In genomic region chr15:43826508-43827286, GRCh38 we compare ENCODE assay signal across 8 cellular contexts. TPM values are rescaled to one million over a fixed set of nuclear protein-coding genes. Genes with fewer than 3 reads are reported as not detected.
DNase-seq lines count a peak whose midpoint lies in the region; ATAC-seq and TF ChIP-seq lines count a peak whose summit lies in the region.
"Not testable (repeated sequence)": the region's sequence is repeated elsewhere in the genome, so short reads cannot be mapped to it uniquely, and the experiment has no call there.

Gene WDR76, plus strand, starts transcription at chr15:43827002. Its CDS starts 31 bp downstream, at chr15:43827033.

- TF ChIP-seq POLR2A in Peyer's patch (IDR thresholded peaks at IDR 0.05) = peak in 1 of 2 donors; percentile 27
- TF ChIP-seq POLR2A in erythroblast (IDR thresholded peaks at IDR 0.05; ENCODE audit: low read length) = peak; percentile 72

- in situ Hi-C loops in Caki2 (cut with HindIII; ENCODE audit: low pct_unique_long_range_greater_than_20kb, low sequenced_read_pairs) = not testable (repeated sequence)

- H3K4me1 ChIP-seq in Karpas-422 (ENCODE audit: low read length) (peaks cover 67% of the 10 kb centered on the region), Peyer's patch (peaks cover 0 to 55% (median 13%) of the 10 kb centered on the region in 4 donors), mucosa of descending colon (ENCODE audit: low read depth) (peaks cover 28% of the 10 kb centered on the region)

- not testable (repeated sequence) for H4K20me1 ChIP-seq in Karpas-422 (ENCODE audit: insufficient read depth, low read depth, low read length)

- not testable (repeated sequence) for H2AFZ ChIP-seq in Karpas-422 (ENCODE audit: low read length)

- TF ChIP-seq CTCF in Peyer's patch (IDR thresholded peaks at IDR 0.05); mucosa of descending colon (IDR thresholded peaks at IDR 0.05): not testable (repeated sequence)

- intact Hi-C loops in mucosa of descending colon (cut with DNase I, micrococcal nuclease) = not testable (repeated sequence)

- peak; percentile 76 for DNase-seq in Caki2 (ENCODE audit: low read depth)
- DNase-seq in Karpas-422 = peak; percentile 96
- DNase-seq in Peyer's patch = peak; percentile 87 to 94 (median 87)
- peak; percentile 69 for DNase-seq in activated T-cell treated with anti-CD3 and anti-CD28 coated beads, Interleukin-2, amount 50 U/mL, for 1 hour
- DNase-seq in erythroblast (lab: John Stamatoyannopoulos, UW) = peak; percentile 93 to 94
- DNase-seq in mucosa of descending colon = peak; percentile 89 to 92 (median 90)
- DNase-seq in stimulated activated CD8-positive, alpha-beta memory T cell treated with anti-CD3 and anti-CD28 coated beads, Interleukin-15, amount 100 ng/mL, for 48 hours (ENCODE audit: low read depth in 2 of 2) = peak; percentile 80 to 81

- peak; percentile 55 for ATAC-seq in GM21717 (IDR thresholded peaks at IDR 0.05; ENCODE audit: unreplicated experiment)
- ATAC-seq in mucosa of descending colon = peak; percentile 88

- H3K4me3 ChIP-seq in Karpas-422 (ENCODE audit: low read length) = peak within 1 kb of the TSS; percentile 72
- peak within 1 kb of the TSS; percentile 47 to 65 (median 54) for H3K4me3 ChIP-seq in Peyer's patch
- H3K4me3 ChIP-seq in mucosa of descending colon = peak within 1 kb of the TSS; percentile 11

- H3K9me2 ChIP-seq in Karpas-422 (replicated peaks; ENCODE audit: insufficient read depth, low read length) = not testable (repeated sequence)

- H3K36me3 ChIP-seq in Karpas-422 (ENCODE audit: insufficient read depth, low read length) = peaks cover 28% of the 10 kb centered on the region
- H3K36me3 ChIP-seq in Peyer's patch; mucosa of descending colon (ENCODE audit: low read depth): not testable (repeated sequence)

- peak within 1 kb of the TSS; percentile 83 for H3K9ac ChIP-seq in Karpas-422 (ENCODE audit: low read length)

- H3K4me2 ChIP-seq in Karpas-422 (ENCODE audit: low read depth, low read length, poor library complexity, severe bottlenecking) = peak within 1 kb of the TSS; percentile 74

- not testable (repeated sequence) for H3K9me3 ChIP-seq in Karpas-422 (ENCODE audit: low read length); Peyer's patch; mucosa of descending colon

- not testable (repeated sequence) for H3K27me3 ChIP-seq in Karpas-422 (ENCODE audit: low read length); Peyer's patch

- H3K79me2 ChIP-seq in Karpas-422 (ENCODE audit: low read length) = peaks cover 73% of the 10 kb centered on the region

- H3K27ac ChIP-seq in Karpas-422 (ENCODE audit: low read length) (peak within 1 kb of the TSS; percentile 85), Peyer's patch (peak within 1 kb of the TSS; percentile 67 to 77 (median 73))

RNA-seq across cellular contexts. Expression of gene WDR76, which starts in this region (rescaled TPM):
- total RNA-seq in Caki2 (2014; rRNA removed; shearing (Covaris generic); ENCODE audit: low replicate concordance) = 26.6 and 29.6 TPM in 2 replicates
- total RNA-seq in Karpas-422 (2014; rRNA removed; shearing (Covaris generic); ENCODE audit: low replicate concordance) = 39.9 and 43.8 TPM in 2 replicates
- total RNA-seq in Peyer's patch = 10 to 100 TPM in 1 of 4 donors, 1 to 10 TPM in 3; 2.7 to 21.5 (median 4.1) TPM
- 1 to 10 TPM; 4.1 to 9.1 (median 8.0) TPM for total RNA-seq in mucosa of descending colon

Comparison
In these comparisons a context has a peak if more than half of its experiments do, and no peak if none do; other contexts are left out.
1. Peak in every context shown above with its lines: DNase-seq, ATAC-seq, H3K4me3 ChIP-seq and H3K27ac ChIP-seq.
2. H3K4me3 ChIP-seq: peak in every context shown above with its lines; median percentile 72 in Karpas-422; 54 in Peyer's patch; 11 in mucosa of descending colon.